13 cellular contexts compared by ENCODE assay signal in the genomic region with DNA sequence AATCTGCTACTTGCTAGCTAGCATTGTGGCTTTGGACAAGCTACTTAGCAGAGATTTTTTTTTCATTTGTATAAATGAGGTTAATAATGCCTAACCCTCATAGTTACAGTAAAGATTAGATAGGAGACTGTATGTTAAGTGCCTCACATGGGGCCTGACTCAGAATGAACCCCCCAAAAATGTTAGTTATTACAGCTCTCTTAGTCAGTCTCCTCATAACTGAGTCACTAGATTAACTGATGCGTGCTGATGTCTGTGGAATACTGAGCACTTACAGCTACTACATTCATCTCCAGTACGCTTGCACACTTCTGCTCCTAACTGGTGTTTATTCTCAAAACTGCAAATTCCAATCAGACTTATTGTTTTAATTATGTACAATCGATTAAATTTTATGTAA.
A peak's percentile ranks its signal among the peaks of the same experiment; 100 is the strongest.
DNase-seq lines count a peak whose midpoint lies in the region; ATAC-seq and TF ChIP-seq lines count a peak whose summit lies in the region.
"Had no signal": no experiment of that assay in that cellular context is flagged by ENCODE, and none has a peak within 500 bp of the region (broad histone marks: within the 10 kb centered on the region; RNA-seq: fewer than 3 reads in every experiment).

No MANE protein-coding gene starts in this region.

- H3K27me3 Mint-ChIP-seq in endodermal cell (ENCODE audit: insufficient read depth): no peaks in the 10 kb centered on the region

- no peak overlapping the region for H4K8ac ChIP-seq in neuronal stem cell (ENCODE audit: low read depth, low read length)

- H3K23ac ChIP-seq in neuronal stem cell (ENCODE audit: low read depth, low read length, poor library complexity): no peak overlapping the region

- H3K14ac ChIP-seq in neuronal stem cell (ENCODE audit: low read length): no peak overlapping the region

- H3K27me3 ChIP-seq in MG63 (no peaks in the 10 kb centered on the region), brain microvascular endothelial cell (replicated peaks) (no peaks in the 10 kb centered on the region), left lung (no peaks in the 10 kb centered on the region), endodermal cell (ENCODE audit: control insufficient read depth, insufficient read depth, low read length, poor library complexity, severe bottlenecking) (no peaks in the 10 kb centered on the region), neuronal stem cell (ENCODE audit: control insufficient read depth in 3 of 3, insufficient read depth in 3 of 3, low read depth in 1 of 3, low read length in 3 of 3) (no peaks in the 10 kb centered on the region)
- H3K27me3 ChIP-seq: right atrium auricular region, SJCRH30 had no signal

- no peaks in the 10 kb centered on the region for H3K4me1 Mint-ChIP-seq in endodermal cell

- no peaks in the 10 kb centered on the region for H3K79me1 ChIP-seq in neuronal stem cell (ENCODE audit: low read depth, low read length)

- H3K18ac ChIP-seq in neuronal stem cell (ENCODE audit: low read length): no peak overlapping the region

- no peak overlapping the region for H2BK15ac ChIP-seq in neuronal stem cell (ENCODE audit: low read length)

- no peak overlapping the region for H3K4me2 ChIP-seq in neuronal stem cell (ENCODE audit: insufficient read depth, low read length, poor library complexity, severe bottlenecking)

- no peak overlapping the region for H2AK5ac ChIP-seq in neuronal stem cell (ENCODE audit: low read depth, low read length)

- TF ChIP-seq CTCF in brain microvascular endothelial cell (IDR thresholded peaks at IDR 0.05; ENCODE audit: low read depth, low read length, missing control alignments) (no peak), left lung (IDR thresholded peaks at IDR 0.05) (no peak), endodermal cell (conservative IDR thresholded peaks at IDR 0.05) (no peak)

- no peak overlapping the region for H2BK120ac ChIP-seq in neuronal stem cell (ENCODE audit: low read depth, low read length)

- H3K36me3 Mint-ChIP-seq in endodermal cell (ENCODE audit: low read depth): no peaks in the 10 kb centered on the region

- H2AFZ ChIP-seq in neuronal stem cell (ENCODE audit: low read length): no peak overlapping the region

- no peak overlapping the region for H2BK5ac ChIP-seq in neuronal stem cell (ENCODE audit: low read length)

- H3K9ac ChIP-seq in endodermal cell (ENCODE audit: extremely low read depth, low read length, poor library complexity, severe bottlenecking) (no peak overlapping the region), neuronal stem cell (ENCODE audit: low read depth, low read length, poor library complexity) (no peak overlapping the region)

- intact Hi-C loops in left lung (cut with DNase I): no loop called here

- peak; percentile 51 for ATAC-seq in left lung

- H3K36me3 ChIP-seq in MG63 (no peaks in the 10 kb centered on the region), brain microvascular endothelial cell (replicated peaks) (no peaks in the 10 kb centered on the region), left lung (no peaks in the 10 kb centered on the region), endodermal cell (ENCODE audit: control insufficient read depth, insufficient read depth, low read length) (no peaks in the 10 kb centered on the region), neuronal stem cell (replicated peaks in 1 of 2; ENCODE audit: control insufficient read depth in 2 of 2, insufficient read depth in 2 of 2, low read length in 2 of 2) (no peaks in the 10 kb centered on the region)
- H3K36me3 ChIP-seq: right atrium auricular region, SJCRH30 had no signal

- H3K4me3 ChIP-seq in MG63 (no peak overlapping the region), brain microvascular endothelial cell (ENCODE audit: low read depth, low read length) (no peak overlapping the region), left lung (no peak overlapping the region), endodermal cell (ENCODE audit: low read length) (no peak overlapping the region), neuronal stem cell (ENCODE audit: low read length in 2 of 2) (no peak overlapping the region)
- H3K4me3 ChIP-seq: right atrium auricular region, SJCRH30 had no signal

- WGBS in endodermal cell (ENCODE audit: insufficient coverage in 1 of 2, insufficient read length in 1 of 2), 2 experiments: 89% methylated on average over 3 of the region's 3 CpGs; no CpG with 5 or more reads in 1 of the 2 experiments
- no CpG with 5 or more reads among the region's 3 CpGs for WGBS in neuronal stem cell (ENCODE audit: extremely low coverage in 2 of 2, insufficient read length in 2 of 2, insufficient replicate concordance in 1 of 2), 2 donors

- H3K4ac ChIP-seq in neuronal stem cell (ENCODE audit: low read length): no peak overlapping the region

- peak overlapping the region; percentile 56 for H3K27ac ChIP-seq in brain microvascular endothelial cell
- H3K27ac ChIP-seq in left lung: no peak overlapping the region
- H3K27ac ChIP-seq in endodermal cell (ENCODE audit: low read depth, low read length): no peak overlapping the region
- H3K27ac ChIP-seq in neuronal stem cell (replicated peaks; ENCODE audit: low read length): no peak overlapping the region
- H3K27ac ChIP-seq: right atrium auricular region, SJCRH30, VCaP had no signal

- no peak overlapping the region for H2BK12ac ChIP-seq in neuronal stem cell (ENCODE audit: low read length)

- H3K4me3 Mint-ChIP-seq in endodermal cell: no peak overlapping the region

- H4K91ac ChIP-seq in neuronal stem cell (ENCODE audit: low read depth, low read length, poor library complexity): no peak overlapping the region

- H3K9me3 ChIP-seq in MG63 (no peaks in the 10 kb centered on the region), left lung (no peaks in the 10 kb centered on the region), endodermal cell (ENCODE audit: control insufficient read depth, low read length) (no peaks in the 10 kb centered on the region), neuronal stem cell (replicated peaks in 1 of 2; ENCODE audit: control insufficient read depth in 2 of 2, insufficient read depth in 1 of 2, low read depth in 1 of 2, low read length in 2 of 2) (no peaks in the 10 kb centered on the region)
- H3K9me3 ChIP-seq: right atrium auricular region, SJCRH30 had no signal

- H3K27ac Mint-ChIP-seq in endodermal cell: no peak overlapping the region

- in situ Hi-C loops in Caki2 (cut with HindIII; ENCODE audit: low pct_unique_long_range_greater_than_20kb, low sequenced_read_pairs) (no loop called here), brain microvascular endothelial cell (cut with HindIII; ENCODE audit: low pct_ligation_motif_present, low sequenced_read_pairs) (no loop called here)

- DNase-seq in Caki2 (ENCODE audit: low read depth) (peak; percentile 84), MG63 (peak; percentile 43), brain microvascular endothelial cell (peak; percentile 85), left lung (no peak), activated gamma-delta T cell (lab: John Stamatoyannopoulos, UW) (no peak), endodermal cell (no peak), neuronal stem cell (ENCODE audit: low spot score) (no peak), epidermal melanocyte (ENCODE audit: insufficient read length, low spot score) (no peak)
- DNase-seq: NCI-H1105, NCI-H526, SJCRH30 had no signal

- H3K9me3 Mint-ChIP-seq in endodermal cell: no peaks in the 10 kb centered on the region

- no peaks in the 10 kb centered on the region for H3K4me1 ChIP-seq in left lung
- no peaks in the 10 kb centered on the region for H3K4me1 ChIP-seq in endodermal cell (ENCODE audit: control insufficient read depth, insufficient read depth, low read length)
- H3K4me1 ChIP-seq in neuronal stem cell (ENCODE audit: control insufficient read depth in 2 of 2, insufficient read depth in 1 of 2, low read depth in 1 of 2, low read length in 2 of 2): no peaks in the 10 kb centered on the region
- H3K4me1 ChIP-seq: right atrium auricular region had no signal

Comparison
In these comparisons a context has a peak if more than half of its experiments do, and no peak if none do; other contexts are left out.
1. DNase-seq: peak in Caki2 (single experiment), MG63 (single experiment) and brain microvascular endothelial cell (single experiment); none in left lung (0 of 2), activated gamma-delta T cell (single experiment), endodermal cell (single experiment), neuronal stem cell (single experiment) and epidermal melanocyte (single experiment).